In genomic region chr1:2414297-2414958, GRCh38 we compare ENCODE assay signal across 8 cellular contexts. TPM values are rescaled to one million over a fixed set of nuclear protein-coding genes. Genes with fewer than 3 reads are reported as not detected.
DNase-seq lines count a peak whose midpoint lies in the region; ATAC-seq, FAIRE-seq and TF ChIP-seq lines count a peak whose summit lies in the region.

No MANE protein-coding gene starts in this region.

- H3K4me3 ChIP-seq in DND-41 (ENCODE audit: low read depth in 1 of 2, low read length in 2 of 2) (0 out of 4 replicates have a peak overlapping the region, but pooled peaks of 1 of the 2 experiments have one; percentile 99), pancreas (peak overlapping the region in 1 of 4 donors; percentile 97), tibial artery (no peak overlapping the region)

- H3K9ac ChIP-seq in DND-41 (ENCODE audit: low read depth, low read length): no peak overlapping the region

- 0 out of 2 replicates have a peak overlapping the region, but pooled peaks have one; percentile 38 for H2AFZ ChIP-seq in DND-41 (ENCODE audit: low read depth, low read length)

- peak; percentile 79 for DNase-seq in DND-41
- peak; percentile 45 for DNase-seq in LHCN-M2 (ENCODE audit: low read depth)
- DNase-seq in SK-N-DZ (ENCODE audit: low spot score): peak; percentile 58
- DNase-seq in activated naive CD4-positive, alpha-beta T cell treated with Interleukin-2 at 50 U/mL for 16 hours: peak; percentile 83
- peak; percentile 89 for DNase-seq in glutamatergic neuron
- peak; percentile 58 to 91 (median 78) for DNase-seq in pancreas
- DNase-seq in tibial artery: peak; percentile 58 to 84

- ATAC-seq in DND-41 (ENCODE audit: insufficient read depth, low read depth) (peak; percentile 48), pancreas (peak; percentile 19 to 54 (median 50)), HG02763 (IDR thresholded peaks at IDR 0.05; ENCODE audit: unreplicated experiment) (no peak)

- intact Hi-C loops in pancreas (cut with DNase I) (no loop called here), tibial artery (cut with DNase I; ENCODE audit: low total_unique reads) (loop anchor here (2.0 to 10.0 kb wide), 3 partner anchors 134 to 372 kb away; partner anchors contain the start of gene PRXL2B)

- 1 to 2% methylated on average over 24 to 25 of the region's 25 CpGs for WGBS in pancreas, 2 donors

- peak overlapping the region; percentile 72 for H3K4me2 ChIP-seq in DND-41 (ENCODE audit: insufficient read depth, low read length)

- H3K9me3 Mint-ChIP-seq in glutamatergic neuron (ENCODE audit: unreplicated experiment): peaks cover 3% of the 10 kb centered on the region

- H3K9me3 ChIP-seq in DND-41 (ENCODE audit: insufficient read depth, low read length, severe bottlenecking) (no peaks in the 10 kb centered on the region), pancreas (no peaks in the 10 kb centered on the region), tibial artery (no peaks in the 10 kb centered on the region)

- H3K27me3 Mint-ChIP-seq in glutamatergic neuron (ENCODE audit: unreplicated experiment): peaks cover 10% of the 10 kb centered on the region

- peak overlapping the region; percentile 59 for H3K27ac Mint-ChIP-seq in glutamatergic neuron (ENCODE audit: unreplicated experiment)

- FAIRE-seq in pancreas (lab: Jason Lieb, UNC): no peak

- peaks cover 10% of the 10 kb centered on the region for H3K79me2 ChIP-seq in DND-41 (ENCODE audit: insufficient read depth, low read length)

- peaks cover 12% of the 10 kb centered on the region for H3K4me1 Mint-ChIP-seq in glutamatergic neuron (ENCODE audit: low read depth, unreplicated experiment)

- no peaks in the 10 kb centered on the region for H3K36me3 Mint-ChIP-seq in glutamatergic neuron (ENCODE audit: unreplicated experiment)

- no peaks in the 10 kb centered on the region for H3K27me3 ChIP-seq in DND-41 (ENCODE audit: insufficient read depth, low read length, poor library complexity)
- peaks cover 0 to 11% (median 0%) of the 10 kb centered on the region in 4 donors for H3K27me3 ChIP-seq in pancreas
- peaks cover 0 to 43% of the 10 kb centered on the region in 2 donors for H3K27me3 ChIP-seq in tibial artery

- TF ChIP-seq CTCF in DND-41 (IDR thresholded peaks at IDR 0.05; ENCODE audit: borderline replicate concordance, extremely low read depth, low read length, poor library complexity, severe bottlenecking) (peak; percentile 95), glutamatergic neuron (IDR thresholded peaks at IDR 0.05; ENCODE audit: partially characterized antibody, unreplicated experiment) (peak; percentile 88), pancreas (IDR thresholded peaks at IDR 0.05) (peak; percentile 63 to 97 (median 81)), tibial artery (IDR thresholded peaks at IDR 0.05) (peak; percentile 91 to 97)

- H4K20me1 ChIP-seq in DND-41 (ENCODE audit: insufficient read depth, low read length): peaks cover 3% of the 10 kb centered on the region; the same call in 1 of the 2 replicates

- peak overlapping the region; percentile 60 for H3K4me3 Mint-ChIP-seq in glutamatergic neuron (ENCODE audit: unreplicated experiment)

- H3K4me1 ChIP-seq in DND-41 (ENCODE audit: insufficient read depth, low read length) (peaks cover 42% of the 10 kb centered on the region), pancreas (peaks cover 6 to 16% (median 13%) of the 10 kb centered on the region in 3 donors), tibial artery (peaks cover 0 to 38% (median 26%) of the 10 kb centered on the region in 4 donors)

- H3K27ac ChIP-seq in DND-41 (ENCODE audit: low read length) (no peak overlapping the region), pancreas (no peak overlapping the region), tibial artery (peak overlapping the region in 1 of 2 donors; percentile 95)

- H3K36me3 ChIP-seq in DND-41 (ENCODE audit: insufficient read depth, low read length): peaks cover under 1% of the 10 kb centered on the region; the same call in 1 of the 2 replicates
- H3K36me3 ChIP-seq in pancreas: no peaks in the 10 kb centered on the region
- H3K36me3 ChIP-seq in tibial artery: peaks cover 0 to 8% (median 6%) of the 10 kb centered on the region in 3 donors

RNA-seq across cellular contexts. Expression of gene PEX10, which starts 2.1 kb away (rescaled TPM):
- total RNA-seq in LHCN-M2 (2014; rRNA removed): 47.9 and 51.6 TPM in 2 replicates
- polyA plus RNA-seq in LHCN-M2 (2012): 32.0 TPM
- 22.5 and 23.5 TPM in 2 replicates for polyA plus RNA-seq in SK-N-DZ (2014; cell fraction: cytosol; rRNA removed)
- polyA plus RNA-seq in SK-N-DZ (2014; cell fraction: nucleus; rRNA removed): 16.4 and 21.5 TPM in 2 replicates
- total RNA-seq in glutamatergic neuron (ENCODE audit: unreplicated experiment): 14.0 TPM
- total RNA-seq in pancreas: 10 to 100 TPM; 10.1 to 14.8 (median 10.7) TPM
- polyA plus RNA-seq in pancreas: 10 to 100 TPM; 16.3 to 16.8 TPM

RNA-seq across cellular contexts. Expression of gene RER1, which starts 22.8 kb away (rescaled TPM):
- total RNA-seq in LHCN-M2 (2014; rRNA removed) (97.2 and 104 TPM in 2 replicates), glutamatergic neuron (ENCODE audit: unreplicated experiment) (93.0 TPM), pancreas (10 to 100 TPM; 58.2 to 84.2 (median 70.9) TPM)
- polyA plus RNA-seq in LHCN-M2 (2012): 189 TPM
- 43.2 and 57.3 TPM in 2 replicates for polyA plus RNA-seq in SK-N-DZ (2014; cell fraction: cytosol; rRNA removed)
- polyA plus RNA-seq in SK-N-DZ (2014; cell fraction: nucleus; rRNA removed): 55.7 and 86.5 TPM in 2 replicates
- 10 to 100 TPM; 54.8 to 67.6 TPM for polyA plus RNA-seq in pancreas

RNA-seq across cellular contexts. Expression of gene MORN1, which starts 23.1 kb away (rescaled TPM):
- total RNA-seq in LHCN-M2 (2014; rRNA removed) (4.9 and 7.5 TPM in 2 replicates), glutamatergic neuron (ENCODE audit: unreplicated experiment) (10.8 TPM), pancreas (1 to 10 TPM; 4.7 to 8.9 (median 5.2) TPM)
- polyA plus RNA-seq in LHCN-M2 (2012): 4.7 TPM
- polyA plus RNA-seq in SK-N-DZ (2014; cell fraction: cytosol; rRNA removed): 5.8 and 10.3 TPM in 2 replicates
- 8.9 and 12.9 TPM in 2 replicates for polyA plus RNA-seq in SK-N-DZ (2014; cell fraction: nucleus; rRNA removed)
- 1 to 10 TPM; 5.2 to 9.3 TPM for polyA plus RNA-seq in pancreas
